ENCODE assay signal across 13 cellular contexts in genomic region chr10:74750848-74751274, GRCh38.
DNase-seq lines count a peak whose midpoint lies in the region; ATAC-seq and TF ChIP-seq lines count a peak whose summit lies in the region.
"Had no signal": no experiment of that assay in that cellular context is flagged by ENCODE, and none has a peak within 500 bp of the region (broad histone marks: within the 10 kb centered on the region; RNA-seq: fewer than 3 reads in every experiment).

No MANE protein-coding gene starts in this region.

- H3K27ac ChIP-seq in CD8-positive, alpha-beta memory T cell (ENCODE audit: low read depth, low read length): no peak overlapping the region
- H3K27ac ChIP-seq in OCI-LY3 (ENCODE audit: low read length): no peak overlapping the region
- H3K27ac ChIP-seq: dorsolateral prefrontal cortex had no signal

- peak; percentile 47 for ATAC-seq in GM19328 (IDR thresholded peaks at IDR 0.05; ENCODE audit: unreplicated experiment)
- ATAC-seq in HG03342 (IDR thresholded peaks at IDR 0.05; ENCODE audit: unreplicated experiment): no peak

- TF ChIP-seq CTCF in OCI-LY3 (IDR thresholded peaks at IDR 0.05; ENCODE audit: low read depth, low read length) (peak; percentile 25; the same call in 1 of the 2 replicates), HFFc6 (IDR thresholded peaks at IDR 0.05) (no peak)

- H2AFZ ChIP-seq in OCI-LY3 (ENCODE audit: low read depth, low read length): no peak overlapping the region

- H3K4me2 ChIP-seq in OCI-LY3 (ENCODE audit: low read length): peak overlapping the region; percentile 83

- peak overlapping the region in 1 of 8 donors; percentile 64 for H3K27ac Mint-ChIP-seq in CD8-positive, alpha-beta memory T cell
- no peak overlapping the region for H3K27ac Mint-ChIP-seq in HFFc6
- H3K27ac Mint-ChIP-seq: T-helper 2 cell treated with Interferon-gamma antibody and Interleukin-4, amounts not matched to agents 5 μg/mL and 100 μg/mL, for 36 hours had no signal

- DNase-seq in CD8-positive, alpha-beta memory T cell: peak in 3 of 5 donors; percentile 3 to 63 (median 8)
- DNase-seq in germinal center (ENCODE audit: low spot score): peak; percentile 13
- DNase-seq in NCI-H2171 treated with DMSO at 0.1 percent for 48 hours (lab: John Stamatoyannopoulos, UW): no peak
- DNase-seq in HFFc6: no peak
- DNase-seq in cortex of kidney (lab: John Stamatoyannopoulos, UW): no peak
- DNase-seq: anterior cingulate cortex, dorsolateral prefrontal cortex, MG63, midbrain had no signal

- no peaks in the 10 kb centered on the region for H3K4me1 ChIP-seq in CD8-positive, alpha-beta memory T cell (ENCODE audit: insufficient read depth, low read length)
- H3K4me1 ChIP-seq in OCI-LY3 (ENCODE audit: low read length): peaks cover 10% of the 10 kb centered on the region

- no peaks in the 10 kb centered on the region for H3K36me3 Mint-ChIP-seq in CD8-positive, alpha-beta memory T cell
- no peaks in the 10 kb centered on the region for H3K36me3 Mint-ChIP-seq in HFFc6 (ENCODE audit: low read depth)

- H3K9me3 Mint-ChIP-seq in CD8-positive, alpha-beta memory T cell: no peaks in the 10 kb centered on the region
- no peaks in the 10 kb centered on the region for H3K9me3 Mint-ChIP-seq in HFFc6
- H3K9me3 Mint-ChIP-seq: T-helper 2 cell treated with Interferon-gamma antibody and Interleukin-4, amounts not matched to agents 5 μg/mL and 100 μg/mL, for 36 hours had no signal

- no peak overlapping the region for H3K9ac ChIP-seq in OCI-LY3 (ENCODE audit: low read length)

- no peaks in the 10 kb centered on the region for H3K9me3 ChIP-seq in CD8-positive, alpha-beta memory T cell (ENCODE audit: low read length)
- no peaks in the 10 kb centered on the region for H3K9me3 ChIP-seq in OCI-LY3 (ENCODE audit: insufficient read depth, low read length)
- H3K9me3 ChIP-seq: MG63 had no signal

- H3K79me2 ChIP-seq in OCI-LY3 (ENCODE audit: low read length): no peaks in the 10 kb centered on the region

- no peaks in the 10 kb centered on the region for H3K36me3 ChIP-seq in CD8-positive, alpha-beta memory T cell (ENCODE audit: insufficient read depth, low read length)
- H3K36me3 ChIP-seq in OCI-LY3 (replicated peaks; ENCODE audit: low read depth, low read length): no peaks in the 10 kb centered on the region
- H3K36me3 ChIP-seq: MG63 had no signal

- no peaks in the 10 kb centered on the region for H3K27me3 ChIP-seq in CD8-positive, alpha-beta memory T cell (ENCODE audit: insufficient read depth, low read length, poor library complexity, severe bottlenecking)
- no peaks in the 10 kb centered on the region for H3K27me3 ChIP-seq in OCI-LY3 (ENCODE audit: low read depth, low read length)
- H3K27me3 ChIP-seq: MG63 had no signal

- H3K4me3 Mint-ChIP-seq in CD8-positive, alpha-beta memory T cell: peak overlapping the region in 2 of 7 donors; percentile 32 to 51
- H3K4me3 Mint-ChIP-seq in HFFc6: no peak overlapping the region
- H3K4me3 Mint-ChIP-seq: T-helper 2 cell treated with Interferon-gamma antibody and Interleukin-4, amounts not matched to agents 5 μg/mL and 100 μg/mL, for 36 hours had no signal

- POLR2A ChIA-PET in CD8-positive, alpha-beta memory T cell (lab: Charles Lee): interaction anchor here (1.1 kb wide), 1 partner anchor 75 kb away, joined by 4 read pairs; no protein-coding TSS in a partner anchor

- no peak overlapping the region for H3K4me3 ChIP-seq in CD8-positive, alpha-beta memory T cell (ENCODE audit: low read length)
- peak overlapping the region; percentile 68 for H3K4me3 ChIP-seq in OCI-LY3 (ENCODE audit: low read length)
- H3K4me3 ChIP-seq: dorsolateral prefrontal cortex, MG63 had no signal

- peaks cover 9 to 12% (median 12%) of the 10 kb centered on the region in 3 donors for H3K4me1 Mint-ChIP-seq in CD8-positive, alpha-beta memory T cell
- H3K4me1 Mint-ChIP-seq in HFFc6 (ENCODE audit: low read depth): peaks cover 19% of the 10 kb centered on the region

- no peaks in the 10 kb centered on the region for H4K20me1 ChIP-seq in OCI-LY3 (ENCODE audit: insufficient read depth, low read length)

- CTCF ChIA-PET in CD8-positive, alpha-beta memory T cell (lab: Charles Lee): interaction anchor here (1.1 kb wide), 1 partner anchor 25 kb away, joined by 3 read pairs; no protein-coding TSS in a partner anchor

- H3K27me3 Mint-ChIP-seq in CD8-positive, alpha-beta memory T cell: peaks cover 0 to 7% of the 10 kb centered on the region in 2 donors
- H3K27me3 Mint-ChIP-seq in HFFc6 (ENCODE audit: insufficient read depth): peaks cover 4% of the 10 kb centered on the region; the same call in 1 of the 2 replicates

Comparison
In these comparisons a context has a peak if more than half of its experiments do, and no peak if none do; other contexts are left out.
1. DNase-seq: peak in CD8-positive, alpha-beta memory T cell (3 of 5) and germinal center (single experiment); none in NCI-H2171 treated with DMSO at 0.1 percent for 48 hours (single experiment), HFFc6 (single experiment) and cortex of kidney (single experiment).